In genomic region chr22:46764779-46765485, GRCh38 we compare ENCODE assay signal across 15 cellular contexts. TPM values are rescaled to one million over a fixed set of nuclear protein-coding genes. Genes with fewer than 3 reads are reported as not detected.
DNase-seq lines count a peak whose midpoint lies in the region; ATAC-seq and TF ChIP-seq lines count a peak whose summit lies in the region.
"Had no signal": no experiment of that assay in that cellular context is flagged by ENCODE, and none has a peak within 500 bp of the region (broad histone marks: within the 10 kb centered on the region; RNA-seq: fewer than 3 reads in every experiment).

No MANE protein-coding gene starts in this region.

- H3K27me3 ChIP-seq in left lung (no peaks in the 10 kb centered on the region), subcutaneous abdominal adipose tissue (ENCODE audit: control insufficient read depth in 5 of 5, insufficient read depth in 4 of 5, low read length in 5 of 5) (no peaks in the 10 kb centered on the region), neural progenitor cell (no peaks in the 10 kb centered on the region)

- DNase-seq in activated naive CD4-positive, alpha-beta T cell treated with anti-CD3 and anti-CD28 coated beads, Interleukin-2, amount 50 U/mL, for 72 hours (ENCODE audit: low spot score in 2 of 2), result no peak
- DNase-seq in activated naive CD4-positive, alpha-beta T cell treated with Interleukin-2 at 50 U/mL for 16 hours, result no peak
- DNase-seq in T-cell (no peak), left lung (peak; percentile 8 to 35), globus pallidus (ENCODE audit: low spot score) (no peak), neural progenitor cell (ENCODE audit: low spot score) (no peak)
- DNase-seq: activated effector memory CD4-positive, alpha-beta T cell treated with anti-CD3 and anti-CD28 coated beads, Interleukin-2, amount 50 U/mL, for 16 hours; GF-D8; mammary epithelial cell; NCI-H1105; NCI-H510A; stimulated activated naive CD4-positive, alpha-beta T cell; WERI-Rb-1 had no signal

- H3K36me3 ChIP-seq in left lung (no peaks in the 10 kb centered on the region), subcutaneous abdominal adipose tissue (ENCODE audit: control insufficient read depth in 5 of 5, insufficient read depth in 5 of 5, low read length in 5 of 5) (peaks cover 0 to 10% (median 0%) of the 10 kb centered on the region in 5 donors), neural progenitor cell (no peaks in the 10 kb centered on the region)

- H3K9ac ChIP-seq in subcutaneous abdominal adipose tissue (ENCODE audit: low read length in 5 of 5) (no peak overlapping the region), neural progenitor cell (no peak overlapping the region)

- H3K4me3 ChIP-seq in left lung (no peak overlapping the region), subcutaneous abdominal adipose tissue (ENCODE audit: low read depth in 1 of 5, low read length in 5 of 5) (no peak overlapping the region), neural progenitor cell (no peak overlapping the region)

- H3K4me3 Mint-ChIP-seq in T-cell, result peak overlapping the region; percentile 21 to 99 (median 99)
- no peak overlapping the region for H3K4me3 Mint-ChIP-seq in neural progenitor cell

- intact Hi-C loops in left lung (cut with DNase I), result no loop called here

- POLR2A ChIA-PET in T-cell (lab: Charles Lee), result interaction anchor here in 1 of 2 donors (0.6 to 0.8 kb wide), 2 partner anchors 23 to 27 kb away, joined by 3 to 10 read pairs; no protein-coding TSS in a partner anchor

- H3K9me3 ChIP-seq in left lung (no peaks in the 10 kb centered on the region), subcutaneous abdominal adipose tissue (ENCODE audit: control insufficient read depth in 5 of 5, low read length in 5 of 5) (no peaks in the 10 kb centered on the region), neural progenitor cell (ENCODE audit: low read depth) (no peaks in the 10 kb centered on the region)

- H3K4me1 ChIP-seq in left lung (peaks cover 15 to 73% of the 10 kb centered on the region in 2 donors), subcutaneous abdominal adipose tissue (ENCODE audit: control insufficient read depth in 5 of 5, insufficient read depth in 5 of 5, low read length in 5 of 5) (peaks cover 0 to 73% (median 46%) of the 10 kb centered on the region in 5 donors), neural progenitor cell (peaks cover 14% of the 10 kb centered on the region)

- H3K27ac ChIP-seq in left lung, result peak overlapping the region in 1 of 2 donors; percentile 42
- H3K27ac ChIP-seq in subcutaneous abdominal adipose tissue (ENCODE audit: low read depth, low read length), result peak overlapping the region; percentile 9
- H3K27ac ChIP-seq in neural progenitor cell, result no peak overlapping the region
- H3K27ac ChIP-seq: WERI-Rb-1 had no signal

- CTCF ChIA-PET in T-cell (lab: Charles Lee), result interaction anchor here in 1 of 2 donors (0.7 to 2.4 kb wide), 2 partner anchors 26 to 1591 kb away, joined by 4 to 10 read pairs; no protein-coding TSS in a partner anchor

- H3K9me3 Mint-ChIP-seq in activated naive CD4-positive, alpha-beta T cell treated with anti-CD3 and anti-CD28 coated beads, Interleukin-2, amount 50 U/mL, for 72 hours, result no peaks in the 10 kb centered on the region
- H3K9me3 Mint-ChIP-seq in T-cell (no peaks in the 10 kb centered on the region), neural progenitor cell (no peaks in the 10 kb centered on the region)

- peaks cover 19 to 44% of the 10 kb centered on the region in 2 donors for H3K36me3 Mint-ChIP-seq in activated naive CD4-positive, alpha-beta T cell treated with anti-CD3 and anti-CD28 coated beads, Interleukin-2, amount 50 U/mL, for 72 hours
- H3K36me3 Mint-ChIP-seq in T-cell (peaks cover 12% of the 10 kb centered on the region), neural progenitor cell (no peaks in the 10 kb centered on the region)

- no peak for TF ChIP-seq CTCF in left lung (IDR thresholded peaks at IDR 0.05)
- TF ChIP-seq CTCF in neural progenitor cell (IDR thresholded peaks at IDR 0.05), result no peak

- no peak overlapping the region for H3K4me2 ChIP-seq in neural progenitor cell

- H3K79me2 ChIP-seq in neural progenitor cell (ENCODE audit: low read depth), result peaks cover 76% of the 10 kb centered on the region

- peak overlapping the region; percentile 83 to 99 for H3K27ac Mint-ChIP-seq in activated naive CD4-positive, alpha-beta T cell treated with anti-CD3 and anti-CD28 coated beads, Interleukin-2, amount 50 U/mL, for 72 hours
- peak overlapping the region; percentile 99 to 100 for H3K27ac Mint-ChIP-seq in T-cell
- no peak overlapping the region for H3K27ac Mint-ChIP-seq in neural progenitor cell

- peaks cover 75 to 81% (median 76%) of the 10 kb centered on the region in 3 donors for H3K4me1 Mint-ChIP-seq in T-cell
- peaks cover 21% of the 10 kb centered on the region for H3K4me1 Mint-ChIP-seq in neural progenitor cell

- no peak for ATAC-seq in activated naive CD4-positive, alpha-beta T cell treated with anti-CD3 and anti-CD28 coated beads, Interleukin-2, amount 50 U/mL, for 72 hours
- ATAC-seq in T-cell (replicated peaks in 1 of 4) (no peak), left lung (peak; percentile 48), GM19463 (IDR thresholded peaks at IDR 0.05; ENCODE audit: unreplicated experiment) (no peak)

- H3K27me3 Mint-ChIP-seq in T-cell, result no peaks in the 10 kb centered on the region
- peaks cover 3% of the 10 kb centered on the region for H3K27me3 Mint-ChIP-seq in neural progenitor cell (ENCODE audit: insufficient read depth, low read depth)

- peaks cover 15% of the 10 kb centered on the region for H3F3A ChIP-seq in neural progenitor cell (ENCODE audit: low read depth)

- H2AFZ ChIP-seq in neural progenitor cell (replicated peaks), result no peak overlapping the region

- peaks cover 13% of the 10 kb centered on the region for H4K20me1 ChIP-seq in neural progenitor cell (ENCODE audit: low read depth)

RNA-seq across cellular contexts. Expression of gene TBC1D22A, which starts 2.5 kb away (rescaled TPM):
- total RNA-seq in activated naive CD4-positive, alpha-beta T cell treated with anti-CD3 and anti-CD28 coated beads, Interleukin-2, amount 50 U/mL, for 72 hours, result 10 to 100 TPM; 17.8 to 50.8 TPM
- 10 to 100 TPM; 38.3 to 67.8 (median 57.7) TPM for total RNA-seq in T-cell
- total RNA-seq in left lung, result 10 to 100 TPM; 27.3 to 33.5 TPM
- 9.8 and 10.6 TPM in 2 replicates for total RNA-seq in neural progenitor cell (ENCODE audit: low replicate concordance)

RNA-seq across cellular contexts. Expression of gene CERK, which starts 26.9 kb away (rescaled TPM):
- total RNA-seq in activated naive CD4-positive, alpha-beta T cell treated with anti-CD3 and anti-CD28 coated beads, Interleukin-2, amount 50 U/mL, for 72 hours, result 10 to 100 TPM; 44.8 to 48.0 TPM
- total RNA-seq in T-cell, result 100 to 1,000 TPM in 3 of 5 donors, 10 to 100 TPM in 2; 77.4 to 155 (median 125) TPM
- 10 to 100 TPM; 25.0 to 34.1 TPM for total RNA-seq in left lung
- total RNA-seq in neural progenitor cell (ENCODE audit: low replicate concordance), result 53.6 and 80.6 TPM in 2 replicates

Comparison
In these comparisons a context has a peak if more than half of its experiments do, and no peak if none do; other contexts are left out.
1. DNase-seq: peak in left lung (2 of 2); none in activated naive CD4-positive, alpha-beta T cell treated with anti-CD3 and anti-CD28 coated beads, Interleukin-2, amount 50 U/mL, for 72 hours (0 of 2), activated naive CD4-positive, alpha-beta T cell treated with Interleukin-2 at 50 U/mL for 16 hours (single experiment), T-cell (0 of 34), globus pallidus (single experiment) and neural progenitor cell (single experiment).